1 cellular context compared by ENCODE assay signal in genomic region chr2:112762276-112762675, GRCh38.
TF ChIP-seq lines count a peak whose summit lies in the region.

No MANE protein-coding gene starts in this region.

TF ChIP-seq in SK-N-SH, 30 proteins besides CTCF, POLR2A, EP300 and RAD21:
- TF ChIP-seq IRF3 (IDR thresholded peaks at IDR 0.05; ENCODE audit: low read depth, low read length), result no peak
- TF ChIP-seq RFX5 (IDR thresholded peaks at IDR 0.05; ENCODE audit: low read length), result no peak
- TF ChIP-seq RXRA (IDR thresholded peaks at IDR 0.05; ENCODE audit: borderline replicate concordance, low read depth), result no peak
- no peak for TF ChIP-seq FOXJ3 (CRISPR knock-in tag; IDR thresholded peaks at IDR 0.05)
- TF ChIP-seq, protein P1, sequence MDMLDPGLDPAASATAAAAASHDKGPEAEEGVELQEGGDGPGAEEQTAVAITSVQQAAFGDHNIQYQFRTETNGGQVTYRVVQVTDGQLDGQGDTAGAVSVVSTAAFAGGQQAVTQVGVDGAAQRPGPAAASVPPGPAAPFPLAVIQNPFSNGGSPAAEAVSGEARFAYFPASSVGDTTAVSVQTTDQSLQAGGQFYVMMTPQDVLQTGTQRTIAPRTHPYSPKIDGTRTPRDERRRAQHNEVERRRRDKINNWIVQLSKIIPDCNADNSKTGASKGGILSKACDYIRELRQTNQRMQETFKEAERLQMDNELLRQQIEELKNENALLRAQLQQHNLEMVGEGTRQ (IDR thresholded peaks at IDR 0.05; ENCODE audit: borderline replicate concordance, low read depth, low read length), result no peak
- no peak for TF ChIP-seq RCOR1 (IDR thresholded peaks at IDR 0.05; ENCODE audit: low read length)
- no peak for TF ChIP-seq YY1 (IDR thresholded peaks at IDR 0.05; ENCODE audit: low read depth)
- no peak for TF ChIP-seq TAF1 (IDR thresholded peaks at IDR 0.05; ENCODE audit: borderline replicate concordance, low read depth, low read length)
- no peak for TF ChIP-seq PBX3 (IDR thresholded peaks at IDR 0.05)
TF ChIP-seq in SK-N-SH: peak in this region for 0.
